2 cellular contexts compared by ENCODE assay signal in the genomic region with DNA sequence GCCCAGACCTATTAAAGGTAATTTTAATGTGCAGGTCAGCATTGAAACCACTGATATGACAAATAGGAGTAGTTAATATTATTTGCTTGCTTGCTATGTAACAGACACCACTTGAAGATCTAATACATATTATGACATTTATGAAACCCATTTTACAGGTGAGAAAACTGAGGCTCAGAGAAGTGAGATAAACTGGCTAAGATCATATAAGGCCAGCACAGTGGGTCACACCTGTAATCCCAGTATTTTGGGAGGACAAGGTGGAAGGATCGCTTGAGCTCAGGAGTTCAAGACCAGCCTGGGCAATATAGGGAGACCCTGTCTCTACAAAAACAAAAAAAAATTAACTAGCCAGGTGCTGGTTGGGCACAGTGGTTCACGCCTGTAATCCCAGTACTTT.
TF ChIP-seq lines count a peak whose summit lies in the region.

No MANE protein-coding gene starts in this region.

TF ChIP-seq in HepG2, 621 proteins besides CTCF, POLR2A, EP300 and RAD21:
- TF ChIP-seq TBX3 (IDR thresholded peaks at IDR 0.05; ENCODE audit: borderline replicate concordance) = no peak
- TF ChIP-seq DNMT1 (CRISPR knock-in tag; IDR thresholded peaks at IDR 0.05) = no peak
- peak; percentile 85 for TF ChIP-seq ZNF629 (CRISPR knock-in tag; conservative IDR thresholded peaks at IDR 0.05)
- no peak for TF ChIP-seq ZNF496 (CRISPR knock-in tag; IDR thresholded peaks at IDR 0.05; ENCODE audit: insufficient replicate concordance)

TF ChIP-seq in H1, 55 proteins besides CTCF, POLR2A, EP300 and RAD21:
- no peak for TF ChIP-seq TEAD4 (IDR thresholded peaks at IDR 0.05; ENCODE audit: low read depth, low read length)
- no peak for TF ChIP-seq KDM5A (IDR thresholded peaks at IDR 0.05; ENCODE audit: low read length)
- no peak for TF ChIP-seq CBX8 (IDR thresholded peaks at IDR 0.05; ENCODE audit: borderline replicate concordance, low read depth, low read length)
- TF ChIP-seq SP4 (IDR thresholded peaks at IDR 0.05; ENCODE audit: low read length) = no peak
- TF ChIP-seq CHD1 (IDR thresholded peaks at IDR 0.05; ENCODE audit: low read depth, low read length) = no peak
- TF ChIP-seq, protein P1, sequence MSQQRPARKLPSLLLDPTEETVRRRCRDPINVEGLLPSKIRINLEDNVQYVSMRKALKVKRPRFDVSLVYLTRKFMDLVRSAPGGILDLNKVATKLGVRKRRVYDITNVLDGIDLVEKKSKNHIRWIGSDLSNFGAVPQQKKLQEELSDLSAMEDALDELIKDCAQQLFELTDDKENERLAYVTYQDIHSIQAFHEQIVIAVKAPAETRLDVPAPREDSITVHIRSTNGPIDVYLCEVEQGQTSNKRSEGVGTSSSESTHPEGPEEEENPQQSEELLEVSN (IDR thresholded peaks at IDR 0.05) = no peak
- no peak for TF ChIP-seq SIRT6 (IDR thresholded peaks at IDR 0.05; ENCODE audit: low read length)
- no peak for TF ChIP-seq TAF7 (optimal IDR thresholded peaks at IDR 0.05; ENCODE audit: borderline replicate concordance, low read depth, low read length)
